Comparison of ENCODE assay signal across 1 cellular context in genomic region chr7:156662269-156662668, GRCh38.
TF ChIP-seq lines count a peak whose summit lies in the region.

No MANE protein-coding gene starts in this region.

TF ChIP-seq in GM12878, 131 proteins besides CTCF, POLR2A, EP300 and RAD21:
- no peak for TF ChIP-seq ASH2L (IDR thresholded peaks at IDR 0.05; ENCODE audit: borderline replicate concordance, low read depth)
- TF ChIP-seq CEBPZ (IDR thresholded peaks at IDR 0.05; ENCODE audit: low read depth, low read length): no peak
- TF ChIP-seq BCL3 (IDR thresholded peaks at IDR 0.05; ENCODE audit: borderline replicate concordance, insufficient read depth, low read depth, low read length, poor library complexity, severe bottlenecking): peak; percentile 13
- TF ChIP-seq HDAC6 (IDR thresholded peaks at IDR 0.05; ENCODE audit: unreplicated experiment): no peak
- TF ChIP-seq STAT3 (IDR thresholded peaks at IDR 0.05; ENCODE audit: low read depth, low read length): no peak
- no peak for TF ChIP-seq MTA2 (IDR thresholded peaks at IDR 0.05; ENCODE audit: low read depth)
